In the genomic region with DNA sequence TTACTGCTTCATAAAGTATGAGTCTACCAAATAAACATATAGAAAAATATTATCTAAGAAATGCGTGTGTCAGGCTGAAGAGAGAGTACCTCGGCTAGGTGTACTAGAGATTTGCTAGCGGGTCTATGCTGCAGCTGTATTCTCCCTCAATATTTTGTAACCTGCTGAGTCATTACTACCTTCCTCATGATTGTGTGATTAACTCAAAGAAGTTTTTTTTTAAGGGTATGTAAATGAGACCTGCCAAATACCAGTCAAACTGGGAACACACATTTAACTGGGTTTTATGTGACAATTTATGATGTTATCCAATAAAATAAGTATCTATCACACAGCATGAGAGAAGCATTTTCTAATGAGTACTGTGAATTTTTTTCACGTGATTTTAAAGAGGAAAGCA, we compare ENCODE assay signal across 3 cellular contexts.
TF ChIP-seq lines count a peak whose summit lies in the region.

No MANE protein-coding gene starts in this region.

TF ChIP-seq in A549, 52 proteins besides CTCF, POLR2A, EP300 and RAD21:
- TF ChIP-seq MAFK (IDR thresholded peaks at IDR 0.05; ENCODE audit: partially characterized antibody) (peak; percentile 37), FOXS1 (CRISPR knock-in tag; IDR thresholded peaks at IDR 0.05) (no peak), ZC3H11A (IDR thresholded peaks at IDR 0.05) (no peak), RNF2 (IDR thresholded peaks at IDR 0.05; ENCODE audit: borderline replicate concordance, low read depth) (no peak)
- TF ChIP-seq, protein P1, sequence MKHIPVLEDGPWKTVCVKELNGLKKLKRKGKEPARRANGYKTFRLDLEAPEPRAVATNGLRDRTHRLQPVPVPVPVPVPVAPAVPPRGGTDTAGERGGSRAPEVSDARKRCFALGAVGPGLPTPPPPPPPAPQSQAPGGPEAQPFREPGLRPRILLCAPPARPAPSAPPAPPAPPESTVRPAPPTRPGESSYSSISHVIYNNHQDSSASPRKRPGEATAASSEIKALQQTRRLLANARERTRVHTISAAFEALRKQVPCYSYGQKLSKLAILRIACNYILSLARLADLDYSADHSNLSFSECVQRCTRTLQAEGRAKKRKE (CRISPR knock-in tag; IDR thresholded peaks at IDR 0.05; ENCODE audit: low read depth) = no peak
TF ChIP-seq in A549: peak in this region for 1.

TF ChIP-seq in GM23338, 12 proteins besides CTCF, POLR2A, EP300 and RAD21:
- TF ChIP-seq, protein P2, sequence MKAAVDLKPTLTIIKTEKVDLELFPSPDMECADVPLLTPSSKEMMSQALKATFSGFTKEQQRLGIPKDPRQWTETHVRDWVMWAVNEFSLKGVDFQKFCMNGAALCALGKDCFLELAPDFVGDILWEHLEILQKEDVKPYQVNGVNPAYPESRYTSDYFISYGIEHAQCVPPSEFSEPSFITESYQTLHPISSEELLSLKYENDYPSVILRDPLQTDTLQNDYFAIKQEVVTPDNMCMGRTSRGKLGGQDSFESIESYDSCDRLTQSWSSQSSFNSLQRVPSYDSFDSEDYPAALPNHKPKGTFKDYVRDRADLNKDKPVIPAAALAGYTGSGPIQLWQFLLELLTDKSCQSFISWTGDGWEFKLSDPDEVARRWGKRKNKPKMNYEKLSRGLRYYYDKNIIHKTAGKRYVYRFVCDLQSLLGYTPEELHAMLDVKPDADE (IDR thresholded peaks at IDR 0.05) = no peak

TF ChIP-seq in H1, 55 proteins besides CTCF, POLR2A, EP300 and RAD21:
- TF ChIP-seq MAFK (IDR thresholded peaks at IDR 0.05; ENCODE audit: low read depth, low read length) (peak; percentile 64; the same call in 1 of the 2 replicates), BACH1 (IDR thresholded peaks at IDR 0.05; ENCODE audit: low read length) (peak; percentile 83), BCL11A (IDR thresholded peaks at IDR 0.05; ENCODE audit: low read depth in 2 of 2, low read length in 2 of 2) (no peak)
